In genomic region chr11:67429722-67430121, GRCh38 we compare ENCODE assay signal across 8 cellular contexts. TPM values are rescaled to one million over a fixed set of nuclear protein-coding genes. Genes with fewer than 3 reads are reported as not detected.
DNase-seq lines count a peak whose midpoint lies in the region; ATAC-seq and TF ChIP-seq lines count a peak whose summit lies in the region.
"Had no signal": no experiment of that assay in that cellular context is flagged by ENCODE, and none has a peak within 500 bp of the region (broad histone marks: within the 10 kb centered on the region; RNA-seq: fewer than 3 reads in every experiment).

No MANE protein-coding gene starts in this region.

- H3K79me2 ChIP-seq in OCI-LY3 (ENCODE audit: low read length) (peaks cover 25% of the 10 kb centered on the region), hepatocyte (peaks cover 24% of the 10 kb centered on the region)

- H3K27me3 ChIP-seq in BLaER1, result no peaks in the 10 kb centered on the region
- H3K27me3 ChIP-seq in OCI-LY3 (ENCODE audit: low read depth, low read length), result no peaks in the 10 kb centered on the region
- H3K27me3 ChIP-seq in hepatocyte, result no peaks in the 10 kb centered on the region

- 93% methylated on average over 11 of the region's 11 CpGs for WGBS in hepatocyte (ENCODE audit: low lambda C conversion rate, missing lambda C conversion rate)

- H3K4me1 ChIP-seq in BLaER1, result peaks cover 61% of the 10 kb centered on the region
- H3K4me1 ChIP-seq in OCI-LY3 (ENCODE audit: low read length), result peaks cover 27% of the 10 kb centered on the region
- H3K4me1 ChIP-seq in hepatocyte (ENCODE audit: insufficient read depth), result peaks cover 10% of the 10 kb centered on the region

- H3K9me3 ChIP-seq in BLaER1, result no peaks in the 10 kb centered on the region
- no peaks in the 10 kb centered on the region for H3K9me3 ChIP-seq in OCI-LY3 (ENCODE audit: insufficient read depth, low read length)
- no peaks in the 10 kb centered on the region for H3K9me3 ChIP-seq in hepatocyte (ENCODE audit: low read depth)

- H3K36me3 ChIP-seq in BLaER1, result peaks cover 55% of the 10 kb centered on the region
- peaks cover 24% of the 10 kb centered on the region for H3K36me3 ChIP-seq in OCI-LY3 (replicated peaks; ENCODE audit: low read depth, low read length)
- H3K36me3 ChIP-seq in hepatocyte (replicated peaks; ENCODE audit: insufficient read depth, low read depth), result no peaks in the 10 kb centered on the region

- no peak for DNase-seq in hepatocyte (ENCODE audit: low spot score)
- no peak for DNase-seq in COLO668 (lab: John Stamatoyannopoulos, UW; ENCODE audit: unreplicated experiment)
- no peak for DNase-seq in OCI-M2 (lab: John Stamatoyannopoulos, UW; ENCODE audit: unreplicated experiment)
- DNase-seq: activated CD4-positive, alpha-beta T cell treated with anti-CD3 and anti-CD28 coated beads, Interleukin-2, amount 50 U/mL, for 1 hour had no signal

- no peak for ATAC-seq in GM19467 (IDR thresholded peaks at IDR 0.05; ENCODE audit: unreplicated experiment)

- H4K20me1 ChIP-seq in BLaER1, result peaks cover 58% of the 10 kb centered on the region
- no peaks in the 10 kb centered on the region for H4K20me1 ChIP-seq in OCI-LY3 (ENCODE audit: insufficient read depth, low read length)
- H4K20me1 ChIP-seq in hepatocyte (ENCODE audit: insufficient read depth, poor library complexity, severe bottlenecking), result no peaks in the 10 kb centered on the region

- H3K4me3 ChIP-seq in BLaER1 (peak overlapping the region; percentile 92; the same call in 1 of the 2 replicates), OCI-LY3 (ENCODE audit: low read length) (no peak overlapping the region), hepatocyte (no peak overlapping the region)

- peak overlapping the region; percentile 87 for H3K4me2 ChIP-seq in BLaER1
- peak overlapping the region; percentile 82 for H3K4me2 ChIP-seq in OCI-LY3 (ENCODE audit: low read length)
- H3K4me2 ChIP-seq in hepatocyte, result peak overlapping the region; percentile 96

- no peak overlapping the region for H3K27ac ChIP-seq in BLaER1
- H3K27ac ChIP-seq in OCI-LY3 (ENCODE audit: low read length), result no peak overlapping the region
- H3K27ac ChIP-seq in hepatocyte, result no peak overlapping the region

- H3K9ac ChIP-seq in BLaER1 (no peak overlapping the region), OCI-LY3 (ENCODE audit: low read length) (no peak overlapping the region)

- no peaks in the 10 kb centered on the region for H3K9me2 ChIP-seq in hepatocyte (replicated peaks; ENCODE audit: insufficient read depth)

- H2AFZ ChIP-seq in OCI-LY3 (ENCODE audit: low read depth, low read length) (no peak overlapping the region), hepatocyte (no peak overlapping the region)

- TF ChIP-seq CTCF in OCI-LY3 (IDR thresholded peaks at IDR 0.05; ENCODE audit: low read depth, low read length), result no peak
- no peak for TF ChIP-seq CTCF in hepatocyte (IDR thresholded peaks at IDR 0.05; ENCODE audit: poor library complexity)

RNA-seq across cellular contexts. Expression of gene RPS6KB2, which starts 1.4 kb away (rescaled TPM):
- total RNA-seq in hepatocyte, result 59.9 and 65.0 TPM in 2 replicates
- polyA plus RNA-seq in hepatocyte, result 105 and 107 TPM in 2 replicates

RNA-seq across cellular contexts. Expression of gene PTPRCAP, which starts 7.8 kb away (rescaled TPM):
- 2.5 and 3.4 TPM in 2 replicates for total RNA-seq in hepatocyte
- 1.0 and 1.3 TPM in 2 replicates for polyA plus RNA-seq in hepatocyte

RNA-seq across cellular contexts. Expression of gene CORO1B, which starts 13.6 kb away (rescaled TPM):
- total RNA-seq in hepatocyte, result 104 and 118 TPM in 2 replicates
- polyA plus RNA-seq in hepatocyte, result 150 and 152 TPM in 2 replicates

RNA-seq across cellular contexts. Expression of gene CARNS1, which starts 14.2 kb away (rescaled TPM):
- total RNA-seq in hepatocyte, result 0.92 and 2.4 TPM in 2 replicates
- 7.7 and 11.5 TPM in 2 replicates for polyA plus RNA-seq in hepatocyte

RNA-seq across cellular contexts. Expression of gene GPR152, which starts 22.8 kb away (rescaled TPM):
- total RNA-seq in hepatocyte, result not detected in 2 replicates
- polyA plus RNA-seq in hepatocyte, result not detected in 2 replicates
- total RNA-seq: mucosa of gallbladder had no signal
